ENCODE assay signal across 17 cellular contexts in genomic region chr5:93874491-93874890, GRCh38.
DNase-seq lines count a peak whose midpoint lies in the region; ATAC-seq and TF ChIP-seq lines count a peak whose summit lies in the region.
"Had no signal": no experiment of that assay in that cellular context is flagged by ENCODE, and none has a peak within 500 bp of the region (broad histone marks: within the 10 kb centered on the region; RNA-seq: fewer than 3 reads in every experiment).

No MANE protein-coding gene starts in this region.

- no peak overlapping the region for H3K4me3 Mint-ChIP-seq in T-helper 2 cell treated with Interferon-gamma antibody and Interleukin-4, amounts not matched to agents 5 μg/mL and 100 μg/mL, for 36 hours
- H3K4me3 Mint-ChIP-seq: endodermal cell had no signal

- H4K20me1 ChIP-seq in PC-3 (ENCODE audit: low read length) = no peaks in the 10 kb centered on the region

- no peaks in the 10 kb centered on the region for H3K9me2 ChIP-seq in PC-3 (replicated peaks; ENCODE audit: low read length)

- peak; percentile 67 for ATAC-seq in GM18858 (IDR thresholded peaks at IDR 0.05; ENCODE audit: unreplicated experiment)
- peak; percentile 51 for ATAC-seq in GM21515 (IDR thresholded peaks at IDR 0.05; ENCODE audit: unreplicated experiment)
- peak; percentile 54 for ATAC-seq in HG03064 (IDR thresholded peaks at IDR 0.05; ENCODE audit: low read depth, unreplicated experiment)
- ATAC-seq in PC-3 = no peak
- ATAC-seq: mucosa of descending colon had no signal

- H3F3A ChIP-seq in PC-3 (ENCODE audit: low read length, unreplicated experiment) = no peaks in the 10 kb centered on the region

- no peaks in the 10 kb centered on the region for H3K27me3 Mint-ChIP-seq in T-helper 2 cell treated with Interferon-gamma antibody and Interleukin-4, amounts not matched to agents 5 μg/mL and 100 μg/mL, for 36 hours (ENCODE audit: low read depth)

- no peaks in the 10 kb centered on the region for H3K36me3 ChIP-seq in PC-3 (ENCODE audit: low read depth, low read length)
- H3K36me3 ChIP-seq: SJSA1, uterus had no signal

- H2AFZ ChIP-seq in PC-3 (ENCODE audit: low read length) = no peak overlapping the region

- H3K27me3 ChIP-seq in PC-3 (ENCODE audit: low read length) = no peaks in the 10 kb centered on the region
- H3K27me3 ChIP-seq: SJSA1, uterus had no signal

- H3K9me3 ChIP-seq in PC-3 (ENCODE audit: low read length) = no peaks in the 10 kb centered on the region
- H3K9me3 ChIP-seq: mucosa of descending colon, SJSA1, uterus had no signal

- no peaks in the 10 kb centered on the region for H3K36me3 Mint-ChIP-seq in T-helper 2 cell treated with Interferon-gamma antibody and Interleukin-4, amounts not matched to agents 5 μg/mL and 100 μg/mL, for 36 hours (ENCODE audit: low read depth)

- no peak overlapping the region for H3K4me3 ChIP-seq in PC-3 (ENCODE audit: low read length)
- H3K4me3 ChIP-seq: mucosa of descending colon, SJSA1, uterus had no signal

- H3K4me1 Mint-ChIP-seq in T-helper 2 cell treated with Interferon-gamma antibody and Interleukin-4, amounts not matched to agents 5 μg/mL and 100 μg/mL, for 36 hours (ENCODE audit: low read depth) = peaks cover 5% of the 10 kb centered on the region

- 0 out of 2 replicates have a peak, but pooled peaks cover 6% of the 10 kb centered on the region for H3K4me1 ChIP-seq in PC-3 (ENCODE audit: insufficient read depth, low read length)
- H3K4me1 ChIP-seq: SJSA1, uterus had no signal

- no peaks in the 10 kb centered on the region for H3K79me2 ChIP-seq in PC-3 (ENCODE audit: low read length)

- no peak for TF ChIP-seq CTCF in PC-3 (conservative IDR thresholded peaks at IDR 0.05; ENCODE audit: low read depth, low read length)

- intact Hi-C loops in PC-3 (cut with micrococcal nuclease) = no loop called here

- POLR2A ChIA-PET in PC-3 (lab: Charles Lee; ENCODE audit: unreplicated experiment) = no interaction called here

- no peaks in the 10 kb centered on the region for H3K9me3 Mint-ChIP-seq in T-helper 2 cell treated with Interferon-gamma antibody and Interleukin-4, amounts not matched to agents 5 μg/mL and 100 μg/mL, for 36 hours
- H3K9me3 Mint-ChIP-seq: endodermal cell had no signal

- H3K4me2 ChIP-seq in PC-3 (ENCODE audit: low read length) = no peak overlapping the region
- H3K4me2 ChIP-seq: KMS-11 had no signal

- no peak overlapping the region for H3K27ac Mint-ChIP-seq in T-helper 2 cell treated with Interferon-gamma antibody and Interleukin-4, amounts not matched to agents 5 μg/mL and 100 μg/mL, for 36 hours
- H3K27ac Mint-ChIP-seq: endodermal cell had no signal

- DNase-seq in amniotic epithelial cell (ENCODE audit: low read depth) = peak; percentile 10
- no peak for DNase-seq in PC-3
- DNase-seq in NCI-H146 treated with DMSO at 0.1 percent for 48 hours (lab: John Stamatoyannopoulos, UW; ENCODE audit: unreplicated experiment) = no peak
- no peak for DNase-seq in midbrain (lab: John Stamatoyannopoulos, UW)
- no peak for DNase-seq in T-helper 2 cell treated with Interferon-gamma antibody and Interleukin-4, amounts not matched to agents 5 μg/mL and 100 μg/mL, for 36 hours (ENCODE audit: low spot score)
- DNase-seq: activated CD4-positive, CD25-positive, alpha-beta regulatory T cell treated with anti-CD3 and anti-CD28 coated beads, Interleukin-2, amount 50 U/mL, for 72 hours; C1 segment of cervical spinal cord; endodermal cell; hypothalamus; mucosa of descending colon; NCI-H446; uterus had no signal

- no peak overlapping the region for H3K27ac ChIP-seq in PC-3 (ENCODE audit: low read length)
- H3K27ac ChIP-seq: KMS-11, SJSA1, uterus had no signal

- no TSS peak for BruUV-seq in PC-3 (replicated peaks; lab: Mats Ljungman, UMichigan)

- no peak overlapping the region for H3K9ac ChIP-seq in PC-3 (ENCODE audit: low read length)
- H3K9ac ChIP-seq: KMS-11 had no signal

- CTCF ChIA-PET in PC-3 (lab: Charles Lee) = interaction anchor here (1.1 kb wide), 1 partner anchor 8 kb away, joined by 3 read pairs; no protein-coding TSS in a partner anchor
